ENCODE assay signal across 16 cellular contexts in the genomic region with DNA sequence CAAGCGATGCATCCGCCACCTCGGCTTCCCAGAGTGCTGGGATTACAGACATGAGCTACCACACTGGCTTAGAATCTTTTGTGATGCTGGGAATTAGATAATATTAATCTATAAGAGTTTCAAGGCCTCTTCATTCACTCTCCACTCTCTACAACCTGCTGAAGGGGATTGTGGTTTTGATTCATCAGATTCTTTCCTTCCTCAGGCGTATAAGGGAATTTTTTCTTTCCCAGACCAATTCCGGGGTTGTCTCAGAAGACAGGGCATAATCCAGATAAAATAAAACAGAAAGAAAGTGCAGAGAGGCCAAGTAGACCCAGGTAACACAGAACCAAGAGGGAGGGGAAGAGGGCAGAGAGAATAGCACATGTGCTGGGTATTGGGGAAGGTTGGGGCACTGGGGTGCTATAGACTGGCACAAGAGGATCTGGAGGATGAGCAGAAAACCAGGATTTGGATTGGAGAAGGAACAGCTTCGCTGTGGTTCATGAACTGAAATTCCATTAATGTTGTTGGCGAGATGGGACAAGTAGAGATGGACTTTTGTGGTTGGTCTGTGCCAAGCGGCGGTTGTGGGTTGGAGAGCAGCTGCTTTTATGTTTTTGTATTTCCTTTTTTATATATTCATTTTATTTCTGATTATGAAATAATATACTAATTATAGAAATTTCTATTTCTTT. TPM values are rescaled to one million over a fixed set of nuclear protein-coding genes. Genes with fewer than 3 reads are reported as not detected.
DNase-seq lines count a peak whose midpoint lies in the region; ATAC-seq lines count a peak whose summit lies in the region.
"Had no signal": no experiment of that assay in that cellular context is flagged by ENCODE, and none has a peak within 500 bp of the region (broad histone marks: within the 10 kb centered on the region; RNA-seq: fewer than 3 reads in every experiment).

No MANE protein-coding gene starts in this region.

- no peaks in the 10 kb centered on the region for H3K27me3 Mint-ChIP-seq in activated naive CD4-positive, alpha-beta T cell treated with anti-CD3 and anti-CD28 coated beads, Interleukin-2, amount 50 U/mL, for 24 hours
- no peaks in the 10 kb centered on the region for H3K27me3 Mint-ChIP-seq in activated T-helper 17 cell treated with anti-CD3 and anti-CD28 coated beads, Interleukin-2, amount 50 U/mL, for 72 hours
- H3K27me3 Mint-ChIP-seq: progenitor cell of endocrine pancreas had no signal

- no peaks in the 10 kb centered on the region for H3K9me3 Mint-ChIP-seq in activated naive CD4-positive, alpha-beta T cell treated with anti-CD3 and anti-CD28 coated beads, Interleukin-2, amount 50 U/mL, for 24 hours
- H3K9me3 Mint-ChIP-seq in activated T-helper 17 cell treated with anti-CD3 and anti-CD28 coated beads, Interleukin-2, amount 50 U/mL, for 72 hours = no peaks in the 10 kb centered on the region

- H3K27ac Mint-ChIP-seq in activated naive CD4-positive, alpha-beta T cell treated with anti-CD3 and anti-CD28 coated beads, Interleukin-2, amount 50 U/mL, for 24 hours = peak overlapping the region; percentile 94
- peak overlapping the region; percentile 94 for H3K27ac Mint-ChIP-seq in activated T-helper 17 cell treated with anti-CD3 and anti-CD28 coated beads, Interleukin-2, amount 50 U/mL, for 72 hours
- H3K27ac Mint-ChIP-seq: progenitor cell of endocrine pancreas had no signal

- peaks cover 14% of the 10 kb centered on the region for H3K36me3 Mint-ChIP-seq in activated naive CD4-positive, alpha-beta T cell treated with anti-CD3 and anti-CD28 coated beads, Interleukin-2, amount 50 U/mL, for 24 hours
- H3K36me3 Mint-ChIP-seq in activated T-helper 17 cell treated with anti-CD3 and anti-CD28 coated beads, Interleukin-2, amount 50 U/mL, for 72 hours (ENCODE audit: low read depth) = peaks cover 94% of the 10 kb centered on the region

- no peak for DNase-seq in activated naive CD4-positive, alpha-beta T cell treated with Interleukin-2 at 50 U/mL for 16 hours
- peak; percentile 22 for DNase-seq in iris pigment epithelial cell (ENCODE audit: low read depth)
- DNase-seq in substantia nigra (lab: John Stamatoyannopoulos, UW) = no peak
- no peak for DNase-seq in activated CD4-positive, CD25-positive, alpha-beta regulatory T cell (lab: John Stamatoyannopoulos, UW)
- DNase-seq in NCI-H2029 (lab: John Stamatoyannopoulos, UW) = no peak
- DNase-seq: DMS79 treated with DMSO at 0.1 percent for 48 hours, mesendoderm, NCI-H1105 treated with DMSO at 0.1 percent for 48 hours, NCI-H446, uterus had no signal

- H3K4me1 Mint-ChIP-seq in activated naive CD4-positive, alpha-beta T cell treated with anti-CD3 and anti-CD28 coated beads, Interleukin-2, amount 50 U/mL, for 24 hours = peaks cover 77% of the 10 kb centered on the region
- H3K4me1 Mint-ChIP-seq in activated T-helper 17 cell treated with anti-CD3 and anti-CD28 coated beads, Interleukin-2, amount 50 U/mL, for 72 hours = peaks cover 53% of the 10 kb centered on the region

- ATAC-seq in activated T-helper 17 cell treated with anti-CD3 and anti-CD28 coated beads, Interleukin-2, amount 50 U/mL, for 72 hours (replicated peaks) = no peak
- ATAC-seq in HG03139 (IDR thresholded peaks at IDR 0.05; ENCODE audit: unreplicated experiment) = no peak

- peak overlapping the region; percentile 37 for H3K4me3 Mint-ChIP-seq in activated naive CD4-positive, alpha-beta T cell treated with anti-CD3 and anti-CD28 coated beads, Interleukin-2, amount 50 U/mL, for 24 hours
- peak overlapping the region; percentile 90 for H3K4me3 Mint-ChIP-seq in activated T-helper 17 cell treated with anti-CD3 and anti-CD28 coated beads, Interleukin-2, amount 50 U/mL, for 72 hours

- peak overlapping the region; percentile 7 for H3K27ac ChIP-seq in substantia nigra (ENCODE audit: low read depth, low read length, poor library complexity, severe bottlenecking)
- H3K27ac ChIP-seq: SK-N-MC, uterus had no signal

RNA-seq across cellular contexts. Expression of a gene that starts 12.8 kb away (rescaled TPM):
- 100 to 1,000 TPM; 109 to 172 TPM for total RNA-seq in activated T-helper 17 cell treated with anti-CD3 and anti-CD28 coated beads, Interleukin-2, amount 50 U/mL, for 72 hours

RNA-seq across cellular contexts. Expression of a gene that starts 17.4 kb away (rescaled TPM):
- 10 to 100 TPM; 68.0 to 95.2 TPM for total RNA-seq in activated T-helper 17 cell treated with anti-CD3 and anti-CD28 coated beads, Interleukin-2, amount 50 U/mL, for 72 hours

RNA-seq across cellular contexts. Expression of a gene that starts 24.8 kb away (rescaled TPM):
- not detected for total RNA-seq in activated T-helper 17 cell treated with anti-CD3 and anti-CD28 coated beads, Interleukin-2, amount 50 U/mL, for 72 hours
- total RNA-seq: OCI-LY7, progenitor cell of endocrine pancreas had no signal

RNA-seq across cellular contexts. Expression of a gene that starts 45.4 kb away (rescaled TPM):
- total RNA-seq in activated T-helper 17 cell treated with anti-CD3 and anti-CD28 coated beads, Interleukin-2, amount 50 U/mL, for 72 hours = 10 to 100 TPM; 42.6 to 84.7 TPM
